In the genomic region with DNA sequence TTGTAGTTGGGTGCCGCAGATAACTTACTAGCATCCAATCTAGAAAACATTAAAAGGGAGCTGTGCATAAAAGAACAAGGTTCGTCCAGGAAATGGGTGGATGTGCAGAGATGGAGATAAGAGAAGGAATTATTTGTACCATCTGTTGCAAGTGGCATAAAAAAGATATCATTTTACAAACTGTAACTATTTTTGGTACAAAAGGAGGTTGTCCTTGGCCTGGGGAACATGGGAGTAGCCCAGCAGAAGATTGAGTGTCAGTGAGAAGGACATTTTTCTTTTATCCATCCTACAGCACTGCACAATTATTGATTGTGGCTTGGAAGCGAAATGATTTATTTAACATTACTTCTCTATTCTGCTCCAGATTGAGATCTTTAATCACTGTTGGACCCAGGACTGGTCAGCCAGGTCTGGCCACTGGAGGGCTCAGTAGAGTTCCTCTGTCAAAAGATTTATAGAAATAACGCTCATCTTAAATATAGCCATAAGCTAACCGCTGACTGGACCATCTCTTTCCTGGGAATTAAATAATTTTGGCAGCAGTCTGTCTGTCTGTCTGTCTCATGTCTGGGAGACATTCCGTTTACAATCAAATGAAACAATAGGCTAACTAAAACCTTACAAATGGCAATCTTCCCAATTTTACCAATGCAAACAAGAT, we compare ENCODE assay signal across 10 cellular contexts.
DNase-seq lines count a peak whose midpoint lies in the region; ATAC-seq and TF ChIP-seq lines count a peak whose summit lies in the region.
"Had no signal": no experiment of that assay in that cellular context is flagged by ENCODE, and none has a peak within 500 bp of the region (broad histone marks: within the 10 kb centered on the region; RNA-seq: fewer than 3 reads in every experiment).

No MANE protein-coding gene starts in this region.

- H3K79me2 ChIP-seq in ACC112 (ENCODE audit: control insufficient read depth, insufficient read depth, low read length, unreplicated experiment): no peaks in the 10 kb centered on the region

- no peak overlapping the region for H2AFZ ChIP-seq in ACC112 (ENCODE audit: low read length, unreplicated experiment)

- H3K27me3 ChIP-seq in ACC112 (ENCODE audit: insufficient read depth, low read length) (no peaks in the 10 kb centered on the region), MG63 (no peaks in the 10 kb centered on the region), lower lobe of right lung (ENCODE audit: low read depth) (no peaks in the 10 kb centered on the region)

- peak; percentile 51 for DNase-seq in MG63
- DNase-seq in cardiac fibroblast (ENCODE audit: low read depth in 2 of 2): no peak
- no peak for DNase-seq in lower lobe of right lung
- DNase-seq in NCI-H774 (lab: John Stamatoyannopoulos, UW): no peak
- DNase-seq in left colon: no peak
- DNase-seq in NCI-H526 treated with DMSO at 0.1 percent for 48 hours (lab: John Stamatoyannopoulos, UW): no peak
- DNase-seq in erythroblast (lab: John Stamatoyannopoulos, UW): no peak
- DNase-seq: CD4-positive, alpha-beta T cell; NCI-H146 had no signal

- H3K9me3 ChIP-seq in MG63: no peaks in the 10 kb centered on the region
- no peaks in the 10 kb centered on the region for H3K9me3 ChIP-seq in lower lobe of right lung

- no peaks in the 10 kb centered on the region for H3K36me3 ChIP-seq in ACC112 (ENCODE audit: insufficient read depth, low read length)
- no peaks in the 10 kb centered on the region for H3K36me3 ChIP-seq in MG63
- no peaks in the 10 kb centered on the region for H3K36me3 ChIP-seq in lower lobe of right lung

- no peak for TF ChIP-seq POLR2A in erythroblast (IDR thresholded peaks at IDR 0.05; ENCODE audit: low read length)

- ATAC-seq in lower lobe of right lung (no peak), left colon (no peak)

- H3K4me3 ChIP-seq in ACC112 (ENCODE audit: low read depth, low read length) (peak overlapping the region; percentile 64; the same call in 1 of the 2 replicates), MG63 (0 out of 2 replicates have a peak overlapping the region, but pooled peaks have one; percentile 7), cardiac fibroblast (replicated peaks in 1 of 2; ENCODE audit: low read depth in 2 of 2, low read length in 2 of 2) (no peak overlapping the region), lower lobe of right lung (no peak overlapping the region)

- intact Hi-C loops in lower lobe of right lung (cut with DNase I) (no loop called here), left colon (cut with DNase I, micrococcal nuclease) (no loop called here)

- peak; percentile 15 for TF ChIP-seq CTCF in cardiac fibroblast (IDR thresholded peaks at IDR 0.05; ENCODE audit: low read depth, low read length)
- no peak for TF ChIP-seq CTCF in lower lobe of right lung (IDR thresholded peaks at IDR 0.05)

- peak overlapping the region; percentile 94 for H3K27ac ChIP-seq in ACC112 (ENCODE audit: low read depth, low read length)
- peak overlapping the region; percentile 15 for H3K27ac ChIP-seq in lower lobe of right lung

- H3K4me1 ChIP-seq in ACC112 (ENCODE audit: control insufficient read depth, insufficient read depth, low read length, unreplicated experiment) (peaks cover 35% of the 10 kb centered on the region), lower lobe of right lung (peaks cover 26% of the 10 kb centered on the region)

Comparison
In these comparisons a context has a peak if more than half of its experiments do, and no peak if none do; other contexts are left out.
1. H3K4me3 ChIP-seq: peak in ACC112 (single experiment) and MG63 (single experiment); none in cardiac fibroblast (0 of 2) and lower lobe of right lung (single experiment).